In the genomic region with DNA sequence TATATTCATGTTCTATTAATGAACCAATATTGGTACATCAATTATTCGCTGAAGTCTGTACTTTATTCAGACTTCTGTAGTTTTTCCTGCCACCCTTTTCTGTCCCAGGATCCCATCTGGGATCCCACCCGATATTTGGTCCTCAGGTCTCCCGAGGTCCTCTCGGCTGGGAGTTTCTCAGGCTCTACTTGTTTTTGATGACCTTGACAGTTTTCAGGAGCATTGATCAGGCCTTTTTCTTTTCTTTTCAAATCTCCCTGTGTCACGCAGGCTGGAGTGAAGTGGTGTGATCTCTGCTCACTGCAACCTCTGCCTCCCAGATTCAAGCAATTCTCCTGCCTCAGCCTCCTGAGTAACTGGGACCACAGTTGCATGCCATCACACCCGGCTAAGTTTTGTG, we compare ENCODE assay signal across 2 cellular contexts.
TF ChIP-seq lines count a peak whose summit lies in the region.

No MANE protein-coding gene starts in this region.

TF ChIP-seq in HepG2, 621 proteins besides CTCF, POLR2A, EP300 and RAD21:
- no peak for TF ChIP-seq ZNF136 (CRISPR knock-in tag; IDR thresholded peaks at IDR 0.05; ENCODE audit: low read depth)
- TF ChIP-seq MAFK (conservative IDR thresholded peaks at IDR 0.05 in 1 of 2, IDR thresholded peaks at IDR 0.05 in 1 of 2; ENCODE audit: low read length in 2 of 2) = peak; percentile 72 to 78
- no peak for TF ChIP-seq ZSCAN22 (CRISPR knock-in tag; IDR thresholded peaks at IDR 0.05)
- TF ChIP-seq MAFF (IDR thresholded peaks at IDR 0.05; ENCODE audit: low read depth, low read length) = peak; percentile 65
- TF ChIP-seq ZFY (CRISPR knock-in tag; IDR thresholded peaks at IDR 0.05) = no peak
- no peak for TF ChIP-seq DPF2 (CRISPR knock-in tag; IDR thresholded peaks at IDR 0.05; ENCODE audit: borderline replicate concordance, low read depth)
- TF ChIP-seq ZIK1 (CRISPR knock-in tag; IDR thresholded peaks at IDR 0.05; ENCODE audit: borderline replicate concordance, low read depth) = no peak
- TF ChIP-seq, protein P1, sequence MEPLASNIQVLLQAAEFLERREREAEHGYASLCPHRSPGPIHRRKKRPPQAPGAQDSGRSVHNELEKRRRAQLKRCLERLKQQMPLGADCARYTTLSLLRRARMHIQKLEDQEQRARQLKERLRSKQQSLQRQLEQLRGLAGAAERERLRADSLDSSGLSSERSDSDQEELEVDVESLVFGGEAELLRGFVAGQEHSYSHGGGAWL (CRISPR knock-in tag; IDR thresholded peaks at IDR 0.05) = no peak
- no peak for TF ChIP-seq ZNF12 (CRISPR knock-in tag; IDR thresholded peaks at IDR 0.05)
- no peak for TF ChIP-seq ZNF772 (CRISPR knock-in tag; IDR thresholded peaks at IDR 0.05)

TF ChIP-seq in K562, 482 proteins besides CTCF, POLR2A, EP300 and RAD21:
- TF ChIP-seq, protein P2, sequence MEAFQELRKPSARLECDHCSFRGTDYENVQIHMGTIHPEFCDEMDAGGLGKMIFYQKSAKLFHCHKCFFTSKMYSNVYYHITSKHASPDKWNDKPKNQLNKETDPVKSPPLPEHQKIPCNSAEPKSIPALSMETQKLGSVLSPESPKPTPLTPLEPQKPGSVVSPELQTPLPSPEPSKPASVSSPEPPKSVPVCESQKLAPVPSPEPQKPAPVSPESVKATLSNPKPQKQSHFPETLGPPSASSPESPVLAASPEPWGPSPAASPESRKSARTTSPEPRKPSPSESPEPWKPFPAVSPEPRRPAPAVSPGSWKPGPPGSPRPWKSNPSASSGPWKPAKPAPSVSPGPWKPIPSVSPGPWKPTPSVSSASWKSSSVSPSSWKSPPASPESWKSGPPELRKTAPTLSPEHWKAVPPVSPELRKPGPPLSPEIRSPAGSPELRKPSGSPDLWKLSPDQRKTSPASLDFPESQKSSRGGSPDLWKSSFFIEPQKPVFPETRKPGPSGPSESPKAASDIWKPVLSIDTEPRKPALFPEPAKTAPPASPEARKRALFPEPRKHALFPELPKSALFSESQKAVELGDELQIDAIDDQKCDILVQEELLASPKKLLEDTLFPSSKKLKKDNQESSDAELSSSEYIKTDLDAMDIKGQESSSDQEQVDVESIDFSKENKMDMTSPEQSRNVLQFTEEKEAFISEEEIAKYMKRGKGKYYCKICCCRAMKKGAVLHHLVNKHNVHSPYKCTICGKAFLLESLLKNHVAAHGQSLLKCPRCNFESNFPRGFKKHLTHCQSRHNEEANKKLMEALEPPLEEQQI (IDR thresholded peaks at IDR 0.05) = no peak
- TF ChIP-seq ZNF316 (IDR thresholded peaks at IDR 0.05) = peak; percentile 74
- TF ChIP-seq MEF2D (tag; conservative IDR thresholded peaks at IDR 0.05; ENCODE audit: low read depth) = no peak
- 0 out of 2 replicates have a peak, but pooled peaks have one; percentile 21 for TF ChIP-seq MAFF (IDR thresholded peaks at IDR 0.05; ENCODE audit: low read length)
- TF ChIP-seq C11orf30 (IDR thresholded peaks at IDR 0.05; ENCODE audit: low read depth) = 0 out of 2 replicates have a peak, but pooled peaks have one; percentile 33
- TF ChIP-seq MAFG (tag; conservative IDR thresholded peaks at IDR 0.05) = peak; percentile 40; the same call in 1 of the 2 replicates
